8 cellular contexts compared by ENCODE assay signal in genomic region chr22:43953988-43954771, GRCh38. TPM values are rescaled to one million over a fixed set of nuclear protein-coding genes. Genes with fewer than 3 reads are reported as not detected.
DNase-seq lines count a peak whose midpoint lies in the region; ATAC-seq and TF ChIP-seq lines count a peak whose summit lies in the region.

No MANE protein-coding gene starts in this region.

- ATAC-seq in GM18498 (IDR thresholded peaks at IDR 0.05; ENCODE audit: unreplicated experiment), result no peak

- no peaks in the 10 kb centered on the region for H4K20me1 ChIP-seq in OCI-LY1 (ENCODE audit: insufficient read depth, low read length)

- H3K9me3 ChIP-seq in OCI-LY1 (ENCODE audit: low read length) (no peaks in the 10 kb centered on the region), endodermal cell (ENCODE audit: control insufficient read depth, low read length) (no peaks in the 10 kb centered on the region)

- H3K36me3 ChIP-seq in OCI-LY1 (ENCODE audit: insufficient read depth, low read length) (no peaks in the 10 kb centered on the region), endodermal cell (ENCODE audit: control insufficient read depth, insufficient read depth, low read length) (peaks cover 5% of the 10 kb centered on the region)

- no peaks in the 10 kb centered on the region for H3K27me3 Mint-ChIP-seq in endodermal cell (ENCODE audit: insufficient read depth)

- H3K4me3 ChIP-seq in GM12875 (ENCODE audit: low read depth, low read length) (peak overlapping the region; percentile 67), OCI-LY1 (ENCODE audit: low read depth, low read length, poor library complexity, severe bottlenecking) (peak overlapping the region; percentile 95), endodermal cell (ENCODE audit: low read length) (peak overlapping the region; percentile 97)

- no peaks in the 10 kb centered on the region for H3K27me3 ChIP-seq in OCI-LY1 (ENCODE audit: insufficient read depth, low read length)
- no peaks in the 10 kb centered on the region for H3K27me3 ChIP-seq in endodermal cell (ENCODE audit: control insufficient read depth, insufficient read depth, low read length, poor library complexity, severe bottlenecking)

- DNase-seq in endodermal cell (no peak), pons (ENCODE audit: low spot score) (peak; percentile 5), cerebellar nuclear complex (lab: John Stamatoyannopoulos, UW) (no peak), GM03348 (ENCODE audit: low spot score) (no peak)
- no peak for DNase-seq in activated CD4-positive, CD25-positive, alpha-beta regulatory T cell (lab: John Stamatoyannopoulos, UW)

- 50 to 60% methylated on average over 2 to 6 of the region's 7 CpGs for WGBS in endodermal cell (ENCODE audit: insufficient coverage in 1 of 2, insufficient read length in 1 of 2), 2 experiments

- TF ChIP-seq CTCF in GM12875 (IDR thresholded peaks at IDR 0.05; ENCODE audit: borderline replicate concordance, insufficient read depth, low read depth, low read length) (no peak), OCI-LY1 (IDR thresholded peaks at IDR 0.05; ENCODE audit: low read length) (no peak), endodermal cell (conservative IDR thresholded peaks at IDR 0.05) (no peak)

- H3K27ac ChIP-seq in OCI-LY1 (ENCODE audit: low read depth, low read length, poor library complexity, severe bottlenecking) (no peak overlapping the region), endodermal cell (ENCODE audit: low read depth, low read length) (no peak overlapping the region)

- H3K9me2 ChIP-seq in OCI-LY1 (ENCODE audit: low read depth, low read length), result no peaks in the 10 kb centered on the region

- peak overlapping the region; percentile 95 for H3K4me2 ChIP-seq in OCI-LY1 (ENCODE audit: low read length)

- H3K4me1 Mint-ChIP-seq in endodermal cell, result peaks cover 19% of the 10 kb centered on the region

- no peak overlapping the region for H3K27ac Mint-ChIP-seq in endodermal cell

- H3K9me3 Mint-ChIP-seq in endodermal cell, result no peaks in the 10 kb centered on the region

- peak overlapping the region; percentile 91 for H3K9ac ChIP-seq in OCI-LY1 (ENCODE audit: low read length)
- H3K9ac ChIP-seq in endodermal cell (ENCODE audit: extremely low read depth, low read length, poor library complexity, severe bottlenecking), result peak overlapping the region; percentile 71

- no peak overlapping the region for H2AFZ ChIP-seq in OCI-LY1 (ENCODE audit: low read length)

- H3K4me1 ChIP-seq in OCI-LY1 (ENCODE audit: insufficient read depth, low read length, severe bottlenecking), result peaks cover 19% of the 10 kb centered on the region
- H3K4me1 ChIP-seq in endodermal cell (ENCODE audit: control insufficient read depth, insufficient read depth, low read length), result no peaks in the 10 kb centered on the region

- H3K36me3 Mint-ChIP-seq in endodermal cell (ENCODE audit: low read depth), result peaks cover 9% of the 10 kb centered on the region

- peaks cover 23% of the 10 kb centered on the region for H3K79me2 ChIP-seq in OCI-LY1 (ENCODE audit: insufficient read depth, low read length)

- H3K4me3 Mint-ChIP-seq in endodermal cell, result peak overlapping the region; percentile 83

- H3F3A ChIP-seq in OCI-LY1 (ENCODE audit: insufficient read depth, low read length), result no peaks in the 10 kb centered on the region

RNA-seq across cellular contexts. Expression of gene SAMM50, which starts 1.1 kb away (rescaled TPM):
- total RNA-seq in endodermal cell, result 10 to 100 TPM; 54.4 to 56.0 TPM
- 47.6 TPM for polyA plus RNA-seq in endodermal cell (2013, experiment 1 of 2)
- polyA plus RNA-seq in endodermal cell (2013, experiment 2 of 2), result 43.9 TPM

RNA-seq across cellular contexts. Expression of gene PNPLA3, which starts 30.6 kb away (rescaled TPM):
- total RNA-seq in endodermal cell, result 10 to 100 TPM; 48.1 to 52.6 TPM
- polyA plus RNA-seq in endodermal cell (2013, experiment 1 of 2), result 30.0 TPM
- polyA plus RNA-seq in endodermal cell (2013, experiment 2 of 2), result 34.4 TPM
